Comparison of ENCODE assay signal across 10 cellular contexts in the genomic region with DNA sequence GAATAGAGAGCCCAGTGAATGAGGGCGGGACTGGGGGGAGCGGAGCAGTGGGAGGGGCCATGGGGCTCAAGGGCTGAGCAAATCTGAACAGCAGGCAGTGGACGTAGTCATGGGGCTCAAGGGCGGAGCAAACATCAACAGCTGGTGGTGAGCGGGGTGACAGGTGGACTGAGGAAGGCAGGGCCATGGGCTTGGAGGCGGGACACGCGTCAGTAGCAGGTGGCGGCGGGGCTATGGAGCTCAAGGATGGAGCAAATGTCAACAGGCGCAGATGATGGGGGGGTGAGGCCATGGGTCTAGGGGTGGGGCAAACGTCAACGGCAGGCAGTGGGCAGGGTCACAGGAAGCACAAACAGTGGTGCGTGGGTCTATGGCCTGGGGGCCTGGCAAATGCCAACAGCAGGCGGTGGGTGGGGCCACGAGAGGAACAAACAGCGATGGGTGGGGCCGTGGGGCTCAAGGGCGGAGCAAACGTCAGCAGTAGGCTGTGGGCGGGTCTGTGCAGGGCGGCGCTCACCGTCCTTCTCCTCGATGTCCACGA. TPM values are rescaled to one million over a fixed set of nuclear protein-coding genes. Genes with fewer than 3 reads are reported as not detected.
DNase-seq lines count a peak whose midpoint lies in the region; ATAC-seq, FAIRE-seq and TF ChIP-seq lines count a peak whose summit lies in the region.
"Not testable (repeated sequence)": the region's sequence is repeated elsewhere in the genome, so short reads cannot be mapped to it uniquely, and the experiment has no call there.
"Had no signal": no experiment of that assay in that cellular context is flagged by ENCODE, and none has a peak within 500 bp of the region (broad histone marks: within the 10 kb centered on the region; RNA-seq: fewer than 3 reads in every experiment).

No MANE protein-coding gene starts in this region.

- not testable (repeated sequence) for H3K9ac ChIP-seq in GM12878 (ENCODE audit: control insufficient read depth, insufficient read depth, low read length)

- not testable (repeated sequence) for TF ChIP-seq RAD21 in GM12878 (IDR thresholded peaks at IDR 0.05; ENCODE audit: insufficient read depth, low read depth, low read length)

- in situ Hi-C loops in GM12878 (cut with MboI), result not testable (repeated sequence)

- not testable (repeated sequence) for H3K36me3 Mint-ChIP-seq in CD4-positive, alpha-beta T cell (ENCODE audit: low read depth)

- POLR2A ChIA-PET in CD4-positive, alpha-beta T cell (lab: Charles Lee); GM12878 (lab: Charles Lee): not testable (repeated sequence)

- not testable (repeated sequence) for TF ChIP-seq CTCF in CD4-positive, alpha-beta T cell (IDR thresholded peaks at IDR 0.05); GM12878 (IDR thresholded peaks at IDR 0.05 in 2 of 3, conservative IDR thresholded peaks at IDR 0.05 in 1 of 3; ENCODE audit: control insufficient read depth in 2 of 3, extremely low read depth in 1 of 3, insufficient read depth in 1 of 3, low read depth in 3 of 3, low read length in 3 of 3); right lobe of liver (IDR thresholded peaks at IDR 0.05)

- H3K9me3 ChIP-seq in CD4-positive, alpha-beta T cell (ENCODE audit: control insufficient read depth, low read length); GM12878 (replicated peaks; ENCODE audit: control insufficient read depth, insufficient read depth, low read length); right lobe of liver: not testable (repeated sequence)

- not testable (repeated sequence) for TF ChIP-seq EP300 in GM12878 (IDR thresholded peaks at IDR 0.05; ENCODE audit: borderline replicate concordance in 1 of 2, control insufficient read depth in 1 of 2, low read depth in 2 of 2, low read length in 2 of 2)

- 36% methylated on average over 8 of the region's 26 CpGs for WGBS in GM12878 (ENCODE audit: insufficient coverage, insufficient replicate concordance, low lambda C conversion rate, missing lambda C conversion rate)
- 9% methylated on average over 3 of the region's 26 CpGs for WGBS in right lobe of liver (ENCODE audit: insufficient coverage, low coverage, low lambda C conversion rate, missing lambda C conversion rate)

- CTCF ChIA-PET in CD4-positive, alpha-beta T cell (lab: Charles Lee); GM12878 (lab: Yijun Ruan, JAX): not testable (repeated sequence)

- H2AFZ ChIP-seq in GM12878 (ENCODE audit: control insufficient read depth, low read depth, low read length), result not testable (repeated sequence)

- H3K4me2 ChIP-seq in GM12878 (ENCODE audit: control insufficient read depth, insufficient read depth), result not testable (repeated sequence)

- H3K4me3 Mint-ChIP-seq in CD4-positive, alpha-beta T cell, result not testable (repeated sequence)

- H3K36me3 ChIP-seq in GM12878 (ENCODE audit: control insufficient read depth in 2 of 2, insufficient read depth in 2 of 2, low read length in 1 of 2); right lobe of liver: not testable (repeated sequence)

- intact Hi-C loops in CD4-positive, alpha-beta T cell (cut with DNase I, micrococcal nuclease); GM12878 (cut with micrococcal nuclease; ENCODE audit: unreplicated experiment); right lobe of liver (cut with DNase I): not testable (repeated sequence)

- not testable (repeated sequence) for H3K27ac Mint-ChIP-seq in CD4-positive, alpha-beta T cell

- not testable (repeated sequence) for TF ChIP-seq POLR2A in GM12878 (IDR thresholded peaks at IDR 0.05; ENCODE audit: low read depth, low read length); right lobe of liver (IDR thresholded peaks at IDR 0.05)

- not testable (repeated sequence) for H4K20me1 ChIP-seq in GM12878 (ENCODE audit: control insufficient read depth, insufficient read depth)

- BruUV-seq in GM12878 (replicated peaks; lab: Mats Ljungman, UMichigan), result not testable (repeated sequence)

- RAD21 ChIA-PET in GM12878 (lab: Charles Lee; ENCODE audit: unreplicated experiment), result not testable (repeated sequence)

- H3K4me1 ChIP-seq in GM12878 (ENCODE audit: control insufficient read depth, insufficient read depth, low read length); right lobe of liver: not testable (repeated sequence)

- not testable (repeated sequence) for FAIRE-seq in GM12878 (lab: Jason Lieb, UNC)

- H3K4me3 ChIP-seq in GM12878, right lobe of liver: not testable (repeated sequence)

- not testable (repeated sequence) for H3K4me1 Mint-ChIP-seq in CD4-positive, alpha-beta T cell (ENCODE audit: low read depth)

- H3K27me3 Mint-ChIP-seq in CD4-positive, alpha-beta T cell, result not testable (repeated sequence)

- ATAC-seq in CD4-positive, alpha-beta T cell (ENCODE audit: poor library complexity), result peak; percentile 61
- ATAC-seq in GM19452 (IDR thresholded peaks at IDR 0.05; ENCODE audit: unreplicated experiment), result peak; percentile 47
- peak; percentile 39 for ATAC-seq in HG02763 (IDR thresholded peaks at IDR 0.05; ENCODE audit: unreplicated experiment)
- peak; percentile 54 for ATAC-seq in HG03439 (IDR thresholded peaks at IDR 0.05; ENCODE audit: unreplicated experiment)
- ATAC-seq in GM12878, result peak; percentile 79
- ATAC-seq in right lobe of liver, result peak; percentile 71 to 81 (median 75)

- not testable (repeated sequence) for H3K27ac ChIP-seq in CD4-positive, alpha-beta T cell (ENCODE audit: low read depth, low read length); GM12878 (ENCODE audit: control insufficient read depth, insufficient read depth); right lobe of liver

- not testable (repeated sequence) for H3K27me3 ChIP-seq in CD4-positive, alpha-beta T cell (ENCODE audit: control insufficient read depth, insufficient read depth, low read length); GM12878 (replicated peaks in 1 of 2; ENCODE audit: control insufficient read depth in 2 of 2, insufficient read depth in 2 of 2, low read length in 1 of 2); right lobe of liver

- not testable (repeated sequence) for H3K79me2 ChIP-seq in GM12878 (ENCODE audit: control insufficient read depth, insufficient read depth, low read length)

- SMC1A ChIA-PET in GM12878 (lab: Charles Lee; ENCODE audit: uncharacterized antibody, unreplicated experiment), result not testable (repeated sequence)

- DNase-seq in CD4-positive, alpha-beta T cell, result peak in 7 of 10 experiments; percentile 12 to 47 (median 39)
- peak; percentile 41 for DNase-seq in activated CD4-positive, alpha-beta T cell treated with anti-CD3 and anti-CD28 coated beads for 48 hours
- DNase-seq in GM12878 (ENCODE audit: low read depth, low spot score), result not testable (repeated sequence)
- DNase-seq in right lobe of liver, result peak; percentile 13 to 64 (median 55)
- DNase-seq in stimulated activated CD4-positive, alpha-beta T cell treated with anti-CD3 and anti-CD28 coated beads, Interleukin-4, amount 100 ng/mL, for 24 hours, result peak; percentile 11

- not testable (repeated sequence) for H3K9me3 Mint-ChIP-seq in CD4-positive, alpha-beta T cell

RNA-seq across cellular contexts. Expression of gene POLR2J3, which starts 20.2 kb away (rescaled TPM):
- 10 to 100 TPM; 82.5 to 90.6 TPM for total RNA-seq in CD4-positive, alpha-beta T cell
- total RNA-seq in GM12878 (2013; cell fraction: nucleolus; rRNA removed), result 549 and 576 TPM in 2 replicates
- 23.1 and 24.1 TPM in 2 replicates for total RNA-seq in GM12878 (2014; rRNA removed)
- 70.7 and 85.4 TPM in 2 replicates for total RNA-seq in GM12878 (2014; rRNA removed; fragmentation: Illumina TruSeq; extraction: Trizol)
- 24.0 and 29.1 TPM in 2 replicates for total RNA-seq in GM12878 (2021)
- 27.4 TPM for polyA plus RNA-seq in GM12878 (2011; ENCODE audit: low read depth)
- 140 and 162 TPM in 2 replicates for polyA plus RNA-seq in GM12878 (2011; rRNA removed)
- 43.4 and 61.4 TPM in 2 replicates for polyA plus RNA-seq in GM12878 (2011; cell fraction: cytosol; rRNA removed)
- polyA plus RNA-seq in GM12878 (2011; cell fraction: nucleus; rRNA removed), result 167 and 189 TPM in 2 replicates
- polyA plus RNA-seq in GM12878 (2012), result 30.1 and 74.4 TPM in 2 replicates
- polyA plus RNA-seq in GM12878 (2014; fragmentation: Illumina TruSeq; extraction: Trizol), result 117 and 120 TPM in 2 replicates
- polyA plus RNA-seq in GM12878 (2014; fragmentation: Nextera tagmentation; extraction: Ambion mirVana), result 10 to 100 TPM; 27.3 to 30.4 TPM
- 35.3 and 35.4 TPM in 2 replicates for polyA plus RNA-seq in GM12878 (2014; rRNA removed)
- polyA plus RNA-seq in GM12878 (2016; fragmentation: Nextera tagmentation; extraction: Ambion mirVana), result 100 to 1,000 TPM; 130 to 143 TPM
- polyA minus RNA-seq in GM12878 (2011; rRNA and poly(A)+ RNA removed), result 64.6 and 89.4 TPM in 2 replicates
- 3.3 and 28.9 TPM in 2 replicates for polyA minus RNA-seq in GM12878 (2011; cell fraction: cytosol; rRNA and poly(A)+ RNA removed)
- 78.2 and 172 TPM in 2 replicates for polyA minus RNA-seq in GM12878 (2011; cell fraction: nucleus; rRNA and poly(A)+ RNA removed)
- 10 to 100 TPM in 4 of 6 experiments, 1 to 10 TPM in 2; 6.3 to 25.3 (median 12.9) TPM for total RNA-seq in right lobe of liver

RNA-seq across cellular contexts. Expression of gene RASA4, which starts 24.0 kb away (rescaled TPM):
- total RNA-seq in CD4-positive, alpha-beta T cell, result 10 to 100 TPM; 37.8 to 42.1 TPM
- total RNA-seq in GM12878 (2013; cell fraction: nucleolus; rRNA removed), result 196 and 208 TPM in 2 replicates
- 17.5 and 24.6 TPM in 2 replicates for total RNA-seq in GM12878 (2014; rRNA removed)
- total RNA-seq in GM12878 (2014; rRNA removed; fragmentation: Illumina TruSeq; extraction: Trizol), result 9.0 and 9.7 TPM in 2 replicates
- total RNA-seq in GM12878 (2021), result 35.2 and 35.8 TPM in 2 replicates
- polyA plus RNA-seq in GM12878 (2011; ENCODE audit: low read depth), result 10.5 TPM
- polyA plus RNA-seq in GM12878 (2011; rRNA removed), result 6.0 and 11.3 TPM in 2 replicates
- polyA plus RNA-seq in GM12878 (2011; cell fraction: cytosol; rRNA removed), result 15.7 and 20.6 TPM in 2 replicates
- polyA plus RNA-seq in GM12878 (2011; cell fraction: nucleus; rRNA removed), result 117 and 146 TPM in 2 replicates
- polyA plus RNA-seq in GM12878 (2012), result 27.9 and 38.8 TPM in 2 replicates
- 2.8 and 8.9 TPM in 2 replicates for polyA plus RNA-seq in GM12878 (2014; fragmentation: Illumina TruSeq; extraction: Trizol)
- 1 to 10 TPM; 1.7 to 2.4 TPM for polyA plus RNA-seq in GM12878 (2014; fragmentation: Nextera tagmentation; extraction: Ambion mirVana)
- 30.9 and 40.0 TPM in 2 replicates for polyA plus RNA-seq in GM12878 (2014; rRNA removed)
- polyA plus RNA-seq in GM12878 (2016; fragmentation: Nextera tagmentation; extraction: Ambion mirVana), result 10 to 100 TPM; 16.7 to 20.4 TPM
- polyA minus RNA-seq in GM12878 (2011; rRNA and poly(A)+ RNA removed), result 57.3 and 60.3 TPM in 2 replicates
- 12.2 and 26.5 TPM in 2 replicates for polyA minus RNA-seq in GM12878 (2011; cell fraction: cytosol; rRNA and poly(A)+ RNA removed)
- polyA minus RNA-seq in GM12878 (2011; cell fraction: nucleus; rRNA and poly(A)+ RNA removed), result 57.7 and 92.9 TPM in 2 replicates
- total RNA-seq in right lobe of liver, result 10 to 100 TPM in 1 of 6 experiments, 1 to 10 TPM in 5; 1.9 to 10.5 (median 7.2) TPM

RNA-seq across cellular contexts. Expression of gene SPDYE2, which starts 41.5 kb away (rescaled TPM):
- total RNA-seq in CD4-positive, alpha-beta T cell, result under 1 TPM; 0.33 to 0.36 TPM
- total RNA-seq in GM12878 (2013; cell fraction: nucleolus; rRNA removed), result not detected in 2 replicates
- not detected in 2 replicates for total RNA-seq in GM12878 (2014; rRNA removed)
- not detected in 2 replicates for total RNA-seq in GM12878 (2014; rRNA removed; fragmentation: Illumina TruSeq; extraction: Trizol)
- not detected in 2 replicates for total RNA-seq in GM12878 (2021)
- not detected for polyA plus RNA-seq in GM12878 (2011; ENCODE audit: low read depth)
- not detected in 2 replicates for polyA plus RNA-seq in GM12878 (2011; rRNA removed)
- not detected in 2 replicates for polyA plus RNA-seq in GM12878 (2011; cell fraction: cytosol; rRNA removed)
- 0.07 TPM in 1 of 2 replicates, not detected in the other for polyA plus RNA-seq in GM12878 (2011; cell fraction: nucleus; rRNA removed)
- 0.53 and 1.2 TPM in 2 replicates for polyA plus RNA-seq in GM12878 (2012)
- not detected in 2 replicates for polyA plus RNA-seq in GM12878 (2014; fragmentation: Illumina TruSeq; extraction: Trizol)
- polyA plus RNA-seq in GM12878 (2014; fragmentation: Nextera tagmentation; extraction: Ambion mirVana), result under 1 TPM; 0.16 to 0.19 TPM
- not detected in 2 replicates for polyA plus RNA-seq in GM12878 (2014; rRNA removed)
- 1 to 10 TPM; 4.4 to 6.4 TPM for polyA plus RNA-seq in GM12878 (2016; fragmentation: Nextera tagmentation; extraction: Ambion mirVana)
- not detected in 2 replicates for polyA minus RNA-seq in GM12878 (2011; rRNA and poly(A)+ RNA removed)
- polyA minus RNA-seq in GM12878 (2011; cell fraction: cytosol; rRNA and poly(A)+ RNA removed), result not detected in 2 replicates
- polyA minus RNA-seq in GM12878 (2011; cell fraction: nucleus; rRNA and poly(A)+ RNA removed), result not detected in 2 replicates
- under 1 TPM in 2 of 6 experiments, not detected in 4; 0.13 to 0.30 TPM for total RNA-seq in right lobe of liver
- total RNA-seq: fibroblast of lung, NCI-H460 had no signal
- polyA plus RNA-seq: fibroblast of lung had no signal

RNA-seq across cellular contexts. Expression of gene UPK3BL2, which starts 49.1 kb away (rescaled TPM):
- 100 to 1,000 TPM; 115 to 122 TPM for total RNA-seq in CD4-positive, alpha-beta T cell
- 52.2 and 56.3 TPM in 2 replicates for total RNA-seq in GM12878 (2013; cell fraction: nucleolus; rRNA removed)
- total RNA-seq in GM12878 (2014; rRNA removed), result 6.2 and 9.9 TPM in 2 replicates
- total RNA-seq in GM12878 (2014; rRNA removed; fragmentation: Illumina TruSeq; extraction: Trizol), result 7.1 and 8.2 TPM in 2 replicates
- 11.8 and 16.2 TPM in 2 replicates for total RNA-seq in GM12878 (2021)
- 6.2 TPM for polyA plus RNA-seq in GM12878 (2011; ENCODE audit: low read depth)
- 3.3 and 7.6 TPM in 2 replicates for polyA plus RNA-seq in GM12878 (2011; rRNA removed)
- 6.8 and 16.3 TPM in 2 replicates for polyA plus RNA-seq in GM12878 (2011; cell fraction: cytosol; rRNA removed)
- 93.5 and 120 TPM in 2 replicates for polyA plus RNA-seq in GM12878 (2011; cell fraction: nucleus; rRNA removed)
- 7.1 and 13.0 TPM in 2 replicates for polyA plus RNA-seq in GM12878 (2012)
- 0.51 and 6.1 TPM in 2 replicates for polyA plus RNA-seq in GM12878 (2014; fragmentation: Illumina TruSeq; extraction: Trizol)
- polyA plus RNA-seq in GM12878 (2014; fragmentation: Nextera tagmentation; extraction: Ambion mirVana), result under 1 TPM in 1 of 2 experiments, not detected in 1; 0.18 TPM
- 25.7 and 30.1 TPM in 2 replicates for polyA plus RNA-seq in GM12878 (2014; rRNA removed)
- 10 to 100 TPM; 10.4 to 10.7 TPM for polyA plus RNA-seq in GM12878 (2016; fragmentation: Nextera tagmentation; extraction: Ambion mirVana)
- polyA minus RNA-seq in GM12878 (2011; rRNA and poly(A)+ RNA removed), result 4.8 and 7.4 TPM in 2 replicates
- polyA minus RNA-seq in GM12878 (2011; cell fraction: cytosol; rRNA and poly(A)+ RNA removed), result 2.1 and 2.7 TPM in 2 replicates
- polyA minus RNA-seq in GM12878 (2011; cell fraction: nucleus; rRNA and poly(A)+ RNA removed), result 4.7 and 6.9 TPM in 2 replicates
- 10 to 100 TPM in 2 of 6 experiments, 1 to 10 TPM in 2, under 1 TPM in 1, not detected in 1; 0.43 to 10.8 (median 7.9) TPM for total RNA-seq in right lobe of liver

RNA-seq across cellular contexts. Expression of gene UPK3BL1, which starts 50.0 kb away (rescaled TPM):
- 10 to 100 TPM; 27.2 to 28.4 TPM for total RNA-seq in CD4-positive, alpha-beta T cell
- 50.8 and 61.6 TPM in 2 replicates for total RNA-seq in GM12878 (2013; cell fraction: nucleolus; rRNA removed)
- 29.0 and 33.0 TPM in 2 replicates for total RNA-seq in GM12878 (2014; rRNA removed)
- total RNA-seq in GM12878 (2014; rRNA removed; fragmentation: Illumina TruSeq; extraction: Trizol), result 21.1 and 22.8 TPM in 2 replicates
- total RNA-seq in GM12878 (2021), result 21.8 and 25.8 TPM in 2 replicates
- 16.3 TPM for polyA plus RNA-seq in GM12878 (2011; ENCODE audit: low read depth)
- polyA plus RNA-seq in GM12878 (2011; rRNA removed), result 16.5 and 34.2 TPM in 2 replicates
- polyA plus RNA-seq in GM12878 (2011; cell fraction: cytosol; rRNA removed), result 23.9 and 32.0 TPM in 2 replicates
- polyA plus RNA-seq in GM12878 (2011; cell fraction: nucleus; rRNA removed), result 107 and 155 TPM in 2 replicates
- polyA plus RNA-seq in GM12878 (2012), result 28.4 and 33.3 TPM in 2 replicates
- 7.4 and 16.6 TPM in 2 replicates for polyA plus RNA-seq in GM12878 (2014; fragmentation: Illumina TruSeq; extraction: Trizol)
- 10 to 100 TPM in 1 of 2 experiments, 1 to 10 TPM in 1; 5.9 to 12.5 TPM for polyA plus RNA-seq in GM12878 (2014; fragmentation: Nextera tagmentation; extraction: Ambion mirVana)
- polyA plus RNA-seq in GM12878 (2014; rRNA removed), result 68.6 and 77.0 TPM in 2 replicates
- 10 to 100 TPM; 24.2 to 28.3 TPM for polyA plus RNA-seq in GM12878 (2016; fragmentation: Nextera tagmentation; extraction: Ambion mirVana)
- polyA minus RNA-seq in GM12878 (2011; rRNA and poly(A)+ RNA removed), result 6.5 and 21.2 TPM in 2 replicates
- 8.6 and 10.8 TPM in 2 replicates for polyA minus RNA-seq in GM12878 (2011; cell fraction: cytosol; rRNA and poly(A)+ RNA removed)
- 8.7 and 26.7 TPM in 2 replicates for polyA minus RNA-seq in GM12878 (2011; cell fraction: nucleus; rRNA and poly(A)+ RNA removed)
- total RNA-seq in right lobe of liver, result 10 to 100 TPM in 2 of 6 experiments, 1 to 10 TPM in 4; 6.2 to 12.4 (median 8.8) TPM
